Comparison of ENCODE assay signal across 18 cellular contexts in genomic region chr6:158064725-158065251, GRCh38.
"Had no signal": no experiment of that assay in that cellular context is flagged by ENCODE, and none has a peak within 500 bp of the region (broad histone marks: within the 10 kb centered on the region; RNA-seq: fewer than 3 reads in every experiment).

No MANE protein-coding gene starts in this region.

- H3K9me3 ChIP-seq: esophagus squamous epithelium had no signal

- DNase-seq: activated CD4-positive, alpha-beta T cell treated with anti-CD3 and anti-CD28 coated beads, Interleukin-2, amount 10 ng/mL, durations not matched to agents 24 days and 14 days; activated CD4-positive, CD25-positive, alpha-beta regulatory T cell; activated CD8-positive, alpha-beta memory T cell treated with anti-CD3 and anti-CD28 coated beads, Interleukin-2, amount 50 U/mL, for 4 hours; activated CD8-positive, alpha-beta T cell treated with anti-CD3 and anti-CD28 coated beads, Interleukin-2, amount 10 ng/mL, durations not matched to agents 7 days and 5 days; activated gamma-delta T cell treated with Interleukin-2 at 50 U/mL for 16 hours; activated naive CD8-positive, alpha-beta T cell treated with anti-CD3 and anti-CD28 coated beads for 36 hours; anterior cingulate cortex; brain microvascular endothelial cell; effector CD8-positive, alpha-beta T cell; esophagus squamous epithelium; hypothalamus; stimulated activated CD4-positive, alpha-beta T cell treated with anti-CD3 and anti-CD28 coated beads, Interleukin-12 subunit alpha, Interleukin-12 subunit beta, amount 100 ng/mL, for 4 hours; stimulated activated CD4-positive, alpha-beta T cell treated with anti-CD3 and anti-CD28 coated beads, Interleukin-2, amount 100 ng/mL, for 24 hours had no signal

- ATAC-seq: activated CD8-positive, alpha-beta T cell treated with anti-CD3 and anti-CD28 coated beads, Interleukin-2, amount 10 ng/mL, durations not matched to agents 7 days and 5 days; stimulated activated effector memory CD8-positive, alpha-beta T cell treated with anti-CD3 and anti-CD28 coated beads, Interleukin-12 subunit alpha, Interleukin-12 subunit beta, amount 100 ng/mL, for 72 hours had no signal

- H3K4me3 ChIP-seq: esophagus squamous epithelium, tibial nerve had no signal

- H3K4me3 Mint-ChIP-seq: activated CD4-positive, alpha-beta T cell treated with anti-CD3 and anti-CD28 coated beads, Interleukin-2, amount 10 ng/mL, durations not matched to agents 24 days and 14 days; activated CD8-positive, alpha-beta T cell treated with anti-CD3 and anti-CD28 coated beads, Interleukin-2, amount 10 ng/mL, durations not matched to agents 7 days and 5 days; activated naive CD8-positive, alpha-beta T cell treated with anti-CD3 and anti-CD28 coated beads for 36 hours; central memory CD8-positive, alpha-beta T cell; stimulated activated effector memory CD8-positive, alpha-beta T cell treated with anti-CD3 and anti-CD28 coated beads, Interleukin-12 subunit alpha, Interleukin-12 subunit beta, amount 100 ng/mL, for 72 hours had no signal

- H3K27me3 Mint-ChIP-seq: activated CD4-positive, alpha-beta T cell treated with anti-CD3 and anti-CD28 coated beads, Interleukin-2, amount 10 ng/mL, durations not matched to agents 24 days and 14 days; activated naive CD8-positive, alpha-beta T cell treated with anti-CD3 and anti-CD28 coated beads for 36 hours; central memory CD8-positive, alpha-beta T cell had no signal

- H3K27ac Mint-ChIP-seq: activated CD4-positive, alpha-beta T cell treated with anti-CD3 and anti-CD28 coated beads, Interleukin-2, amount 10 ng/mL, durations not matched to agents 24 days and 14 days; activated naive CD8-positive, alpha-beta T cell treated with anti-CD3 and anti-CD28 coated beads for 36 hours; stimulated activated effector memory CD8-positive, alpha-beta T cell treated with anti-CD3 and anti-CD28 coated beads, Interleukin-12 subunit alpha, Interleukin-12 subunit beta, amount 100 ng/mL, for 72 hours had no signal

- FAIRE-seq: endothelial cell of umbilical vein, TTC549 had no signal

- H3K27me3 ChIP-seq: brain microvascular endothelial cell, esophagus squamous epithelium, tibial nerve had no signal

- H3K9me3 Mint-ChIP-seq: activated CD4-positive, alpha-beta T cell treated with anti-CD3 and anti-CD28 coated beads, Interleukin-2, amount 10 ng/mL, durations not matched to agents 24 days and 14 days; activated naive CD8-positive, alpha-beta T cell treated with anti-CD3 and anti-CD28 coated beads for 36 hours; central memory CD8-positive, alpha-beta T cell; stimulated activated effector memory CD8-positive, alpha-beta T cell treated with anti-CD3 and anti-CD28 coated beads, Interleukin-12 subunit alpha, Interleukin-12 subunit beta, amount 100 ng/mL, for 72 hours had no signal

- H3K27ac ChIP-seq: brain microvascular endothelial cell, esophagus squamous epithelium, tibial nerve had no signal
